11 cellular contexts compared by ENCODE assay signal in the genomic region with DNA sequence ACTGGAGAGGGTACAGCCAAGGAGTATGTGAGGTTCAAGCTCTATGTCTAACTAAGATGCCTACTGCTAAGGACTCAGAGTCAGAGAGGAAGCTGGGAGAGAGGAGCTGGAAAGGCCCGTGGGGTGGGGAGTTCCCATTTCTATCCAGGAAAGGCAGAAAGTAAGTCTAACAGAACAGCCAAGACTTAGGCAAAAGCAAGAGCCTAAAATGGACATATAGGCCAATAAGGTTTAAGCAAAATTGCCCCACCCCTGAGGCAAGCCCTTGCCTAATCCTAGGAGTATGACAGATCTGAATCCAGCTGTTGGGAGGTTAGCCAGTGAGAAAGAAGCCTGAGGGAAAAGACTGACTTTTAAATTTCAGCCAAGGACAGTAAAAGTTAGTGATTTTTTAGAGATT. TPM values are rescaled to one million over a fixed set of nuclear protein-coding genes. Genes with fewer than 3 reads are reported as not detected.
DNase-seq lines count a peak whose midpoint lies in the region; ATAC-seq, FAIRE-seq and TF ChIP-seq lines count a peak whose summit lies in the region.
"Had no signal": no experiment of that assay in that cellular context is flagged by ENCODE, and none has a peak within 500 bp of the region (broad histone marks: within the 10 kb centered on the region; RNA-seq: fewer than 3 reads in every experiment).

No MANE protein-coding gene starts in this region.

- no peak for TF ChIP-seq CTCF in gastroesophageal sphincter (IDR thresholded peaks at IDR 0.05)

- H3K9me3 ChIP-seq in T-helper 17 cell (ENCODE audit: control insufficient read depth, low read length, poor library complexity, severe bottlenecking) (no peaks in the 10 kb centered on the region), gastroesophageal sphincter (no peaks in the 10 kb centered on the region)
- H3K9me3 ChIP-seq: body of pancreas had no signal

- peak overlapping the region; percentile 86 for H3K4me3 Mint-ChIP-seq in T-helper 17 cell

- no peaks in the 10 kb centered on the region for H3K27me3 ChIP-seq in gastroesophageal sphincter
- H3K27me3 ChIP-seq: body of pancreas had no signal

- H3K27ac Mint-ChIP-seq in T-helper 17 cell, result peak overlapping the region; percentile 97

- no peak for TF ChIP-seq POLR2A in gastroesophageal sphincter (IDR thresholded peaks at IDR 0.05)
- TF ChIP-seq POLR2A in H54 (IDR thresholded peaks at IDR 0.05; ENCODE audit: low read depth, low read length), result no peak

- no peak for TF ChIP-seq EP300 in gastroesophageal sphincter (IDR thresholded peaks at IDR 0.05)

- H3K4me1 Mint-ChIP-seq in T-helper 17 cell, result peaks cover 22% of the 10 kb centered on the region

- H3K36me3 Mint-ChIP-seq in T-helper 17 cell (ENCODE audit: low read depth), result no peaks in the 10 kb centered on the region

- no peak overlapping the region for H3K4me3 ChIP-seq in gastroesophageal sphincter
- H3K4me3 ChIP-seq: body of pancreas had no signal

- DNase-seq in T-helper 17 cell (no peak), G401 (ENCODE audit: low spot score) (no peak), nucleus accumbens (lab: John Stamatoyannopoulos, UW) (no peak), H54 (ENCODE audit: insufficient read length, low spot score) (no peak)
- peak; percentile 22 for DNase-seq in stimulated activated CD8-positive, alpha-beta memory T cell treated with anti-CD3 and anti-CD28 coated beads, Interleukin-4, amount 100 ng/mL, for 48 hours
- DNase-seq: activated CD4-positive, CD25-positive, alpha-beta regulatory T cell treated with anti-CD3 and anti-CD28 coated beads, Interleukin-2, amount 50 U/mL, for 72 hours; NCI-H1092 treated with DMSO at 0.1 percent for 48 hours had no signal

- 30 to 40% methylated on average over 1 of the region's 1 CpG for WGBS in gastroesophageal sphincter (ENCODE audit: low coverage in 1 of 2), 2 donors

- H3K27ac ChIP-seq in gastroesophageal sphincter, result peak overlapping the region in 3 of 4 donors; percentile 59 to 83 (median 73)

- ATAC-seq in GM18907 (IDR thresholded peaks at IDR 0.05; ENCODE audit: unreplicated experiment) (peak; percentile 3), T-helper 17 cell (no peak), gastroesophageal sphincter (peak; percentile 82)
- ATAC-seq: body of pancreas had no signal

- H3K27me3 Mint-ChIP-seq in T-helper 17 cell, result no peaks in the 10 kb centered on the region

- peaks cover 0 to 27% (median 14%) of the 10 kb centered on the region in 3 donors for H3K4me1 ChIP-seq in gastroesophageal sphincter
- H3K4me1 ChIP-seq: parathyroid adenoma had no signal

- in situ Hi-C loops in G401 (cut with HindIII; ENCODE audit: low sequenced_read_pairs), result no loop called here

- FAIRE-seq in H54 (lab: Jason Lieb, UNC), result no peak

- H3K36me3 ChIP-seq in gastroesophageal sphincter, result peaks cover 0 to 23% of the 10 kb centered on the region in 2 donors

RNA-seq across cellular contexts. Expression of a gene that starts 1.6 kb away (rescaled TPM):
- total RNA-seq in T-helper 17 cell (under 1 TPM in 1 of 2 donors, not detected in 1; 0.57 TPM), gastroesophageal sphincter (10 to 100 TPM in 2 of 4 donors, 1 to 10 TPM in 2; 3.5 to 22.6 (median 8.6) TPM)
- 6.3 and 7.1 TPM in 2 replicates for total RNA-seq in G401 (2014; rRNA removed; shearing (Covaris generic))

RNA-seq across cellular contexts. Expression of a gene that starts 7.2 kb away (rescaled TPM):
- not detected for total RNA-seq in T-helper 17 cell
- total RNA-seq in gastroesophageal sphincter, result 1 to 10 TPM in 1 of 4 donors, under 1 TPM in 1, not detected in 2; 0.27 to 1.9 TPM
- total RNA-seq in G401 (2014; rRNA removed; shearing (Covaris generic)), result 0.80 and 2.4 TPM in 2 replicates

RNA-seq across cellular contexts. Expression of a gene that starts 21.3 kb away (rescaled TPM):
- total RNA-seq in T-helper 17 cell, result 10 to 100 TPM; 34.5 to 37.1 TPM
- 10 to 100 TPM; 26.2 to 40.8 (median 31.4) TPM for total RNA-seq in gastroesophageal sphincter
- 17.5 and 20.8 TPM in 2 replicates for total RNA-seq in G401 (2014; rRNA removed; shearing (Covaris generic))

RNA-seq across cellular contexts. Expression of a gene that starts 21.4 kb away (rescaled TPM):
- total RNA-seq in T-helper 17 cell (10 to 100 TPM; 16.0 to 19.3 TPM), gastroesophageal sphincter (10 to 100 TPM; 30.4 to 61.9 (median 32.8) TPM)
- total RNA-seq in G401 (2014; rRNA removed; shearing (Covaris generic)), result 19.4 and 22.3 TPM in 2 replicates

RNA-seq across cellular contexts. Expression of a gene that starts 26.8 kb away (rescaled TPM):
- total RNA-seq in T-helper 17 cell (100 to 1,000 TPM; 156 to 189 TPM), gastroesophageal sphincter (10 to 100 TPM in 1 of 4 donors, 1 to 10 TPM in 3; 1.9 to 11.6 (median 4.4) TPM)
- 0.10 TPM in 1 of 2 replicates, not detected in the other for total RNA-seq in G401 (2014; rRNA removed; shearing (Covaris generic))
